In genomic region chr11:3051435-3052108, GRCh38 we compare ENCODE assay signal across 11 cellular contexts. TPM values are rescaled to one million over a fixed set of nuclear protein-coding genes. Genes with fewer than 3 reads are reported as not detected.
DNase-seq lines count a peak whose midpoint lies in the region; ATAC-seq and TF ChIP-seq lines count a peak whose summit lies in the region.
"Had no signal": no experiment of that assay in that cellular context is flagged by ENCODE, and none has a peak within 500 bp of the region (broad histone marks: within the 10 kb centered on the region; RNA-seq: fewer than 3 reads in every experiment).

No MANE protein-coding gene starts in this region.

- intact Hi-C loops in left cardiac atrium (cut with DNase I): no loop called here
- intact Hi-C loops in Right ventricle myocardium inferior (cut with DNase I): no loop called here

- DNase-seq in left cardiac atrium (peak; percentile 17), Right ventricle myocardium inferior (ENCODE audit: missing footprints) (no peak), fibroblast of villous mesenchyme (ENCODE audit: low read depth) (no peak), substantia nigra (lab: John Stamatoyannopoulos, UW) (peak in 17 of 49 donors; percentile 15 to 49 (median 31)), mesenteric fat pad (ENCODE audit: low spot score) (no peak)
- DNase-seq: activated T-cell treated with anti-CD3 and anti-CD28 coated beads, Interleukin-2, amount 50 U/mL, for 4 hours; NCI-H1694 treated with DMSO at 0.1 percent for 48 hours had no signal

- TF ChIP-seq CTCF in VCaP (conservative IDR thresholded peaks at IDR 0.05): no peak
- TF ChIP-seq CTCF in fibroblast of villous mesenchyme (IDR thresholded peaks at IDR 0.05; ENCODE audit: insufficient read depth, low read depth, low read length): peak; percentile 22

- no peak overlapping the region for H3K4me3 ChIP-seq in fibroblast of villous mesenchyme (ENCODE audit: low read depth, low read length)
- H3K4me3 ChIP-seq: SJSA1 had no signal

- H3K27ac ChIP-seq in VCaP: peak overlapping the region; percentile 31
- H3K27ac ChIP-seq in substantia nigra (ENCODE audit: low read depth, low read length, poor library complexity, severe bottlenecking): peak overlapping the region; percentile 98
- H3K27ac ChIP-seq: SJSA1 had no signal

- ATAC-seq in left cardiac atrium (no peak), Right ventricle myocardium inferior (no peak), HG03565 (IDR thresholded peaks at IDR 0.05; ENCODE audit: unreplicated experiment) (no peak), HG02870 (IDR thresholded peaks at IDR 0.05; ENCODE audit: unreplicated experiment) (no peak)
- ATAC-seq: activated T-cell treated with anti-CD3 and anti-CD28 coated beads, Interleukin-2, amount 50 U/mL, for 4 hours had no signal

RNA-seq across cellular contexts. Expression of gene CARS1, which starts 5.7 kb away (rescaled TPM):
- total RNA-seq in left cardiac atrium: 10 to 100 TPM; 16.8 to 28.7 TPM
- total RNA-seq in Right ventricle myocardium inferior: 17.2 TPM
- 68.2 and 87.6 TPM in 2 replicates for total RNA-seq in fibroblast of villous mesenchyme
- total RNA-seq in mesenteric fat pad: 69.4 TPM

RNA-seq across cellular contexts. Expression of gene NAP1L4, which starts 59.4 kb away (rescaled TPM):
- total RNA-seq in left cardiac atrium: 100 to 1,000 TPM; 125 to 144 TPM
- total RNA-seq in Right ventricle myocardium inferior: 168 TPM
- 87.6 and 121 TPM in 2 replicates for total RNA-seq in fibroblast of villous mesenchyme
- total RNA-seq in mesenteric fat pad: 96.1 TPM
